Comparison of ENCODE assay signal across 8 cellular contexts in the genomic region with DNA sequence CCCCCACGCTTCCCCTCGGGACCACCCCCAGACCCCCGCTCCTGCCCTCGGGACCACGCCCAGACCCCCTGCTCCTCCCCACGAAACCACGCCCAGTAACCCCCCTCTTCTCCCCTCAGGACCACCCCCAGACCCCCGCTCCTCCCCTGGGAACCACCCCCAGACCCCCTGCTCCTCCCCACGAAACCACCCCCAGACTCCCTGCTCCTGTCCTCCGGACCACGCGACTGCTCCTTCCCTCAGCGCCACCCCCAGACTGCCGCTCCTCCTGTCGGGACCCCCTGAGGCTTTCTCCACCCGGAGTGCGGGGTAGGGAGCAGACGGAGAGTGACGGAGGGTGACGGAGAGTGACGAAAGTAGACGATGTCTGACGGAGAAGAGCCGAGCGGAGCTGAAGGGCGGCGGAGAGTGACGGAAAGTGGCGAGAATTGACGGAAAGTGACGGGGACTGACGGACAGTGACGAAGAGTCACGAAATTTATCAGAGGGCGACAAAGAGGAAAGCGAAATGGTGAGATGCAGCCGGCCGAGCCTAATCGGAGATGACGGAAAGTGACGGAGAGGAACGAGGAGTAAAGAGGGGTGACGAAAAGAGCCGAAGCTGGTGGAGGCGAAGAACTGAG.
A peak's percentile ranks its signal among the peaks of the same experiment; 100 is the strongest.
DNase-seq lines count a peak whose midpoint lies in the region; ATAC-seq, FAIRE-seq and TF ChIP-seq lines count a peak whose summit lies in the region.
"Not testable (repeated sequence)": the region's sequence is repeated elsewhere in the genome, so short reads cannot be mapped to it uniquely, and the experiment has no call there.

No MANE protein-coding gene starts in this region.

- H2AK5ac ChIP-seq in mesenchymal stem cell (ENCODE audit: low read length, severe bottlenecking), result not testable (repeated sequence)

- intact Hi-C loops in heart right ventricle (cut with DNase I), result not testable (repeated sequence)

- not testable (repeated sequence) for H2BK5ac ChIP-seq in mesenchymal stem cell (ENCODE audit: low read depth, low read length, poor library complexity, severe bottlenecking)

- not testable (repeated sequence) for H3K27me3 Mint-ChIP-seq in T-helper 2 cell treated with Interferon-gamma antibody and Interleukin-4, amounts not matched to agents 5 μg/mL and 100 μg/mL, for 36 hours (ENCODE audit: low read depth); chondrocyte (ENCODE audit: low read depth); osteocyte (ENCODE audit: unreplicated experiment)

- not testable (repeated sequence) for H3K4me3 Mint-ChIP-seq in T-helper 2 cell treated with Interferon-gamma antibody and Interleukin-4, amounts not matched to agents 5 μg/mL and 100 μg/mL, for 36 hours
- H3K4me3 Mint-ChIP-seq in chondrocyte (ENCODE audit: unreplicated experiment) (peak overlapping the region; percentile 68), osteocyte (ENCODE audit: unreplicated experiment) (peak overlapping the region; percentile 58)

- not testable (repeated sequence) for H3K4me1 Mint-ChIP-seq in T-helper 2 cell treated with Interferon-gamma antibody and Interleukin-4, amounts not matched to agents 5 μg/mL and 100 μg/mL, for 36 hours (ENCODE audit: low read depth); chondrocyte (ENCODE audit: low read depth); osteocyte (ENCODE audit: unreplicated experiment)

- not testable (repeated sequence) for H3K9ac ChIP-seq in mesenchymal stem cell (ENCODE audit: low read length)

- not testable (repeated sequence) for H3K14ac ChIP-seq in mesenchymal stem cell (ENCODE audit: low read length in 2 of 2)

- peak overlapping the region; percentile 39 for H3K4me2 ChIP-seq in mesenchymal stem cell (ENCODE audit: low read length, poor library complexity, severe bottlenecking)

- H2BK12ac ChIP-seq in mesenchymal stem cell (ENCODE audit: low read length in 2 of 2), result not testable (repeated sequence)

- not testable (repeated sequence) for H2AFZ ChIP-seq in mesenchymal stem cell (ENCODE audit: low read depth, low read length)

- peak; percentile 96 for FAIRE-seq in A204.1 (lab: Jason Lieb, UNC)

- not testable (repeated sequence) for H3K4me3 ChIP-seq in heart right ventricle; mesenchymal stem cell (ENCODE audit: insufficient read depth in 1 of 2, low read depth in 1 of 2, low read length in 2 of 2)

- not testable (repeated sequence) for H3K27me3 ChIP-seq in heart right ventricle; mesenchymal stem cell (ENCODE audit: control insufficient read depth in 1 of 2, insufficient read depth in 1 of 2, low read length in 2 of 2)

- H3K36me3 Mint-ChIP-seq in T-helper 2 cell treated with Interferon-gamma antibody and Interleukin-4, amounts not matched to agents 5 μg/mL and 100 μg/mL, for 36 hours (ENCODE audit: low read depth); chondrocyte (ENCODE audit: low read depth); osteocyte (ENCODE audit: unreplicated experiment): not testable (repeated sequence)

- H3K79me1 ChIP-seq in mesenchymal stem cell (replicated peaks; ENCODE audit: low read length, poor library complexity, severe bottlenecking), result not testable (repeated sequence)

- H3K18ac ChIP-seq in mesenchymal stem cell (ENCODE audit: low read depth in 1 of 2, low read length in 2 of 2), result not testable (repeated sequence)

- not testable (repeated sequence) for H3K9me3 Mint-ChIP-seq in T-helper 2 cell treated with Interferon-gamma antibody and Interleukin-4, amounts not matched to agents 5 μg/mL and 100 μg/mL, for 36 hours; chondrocyte (ENCODE audit: low read depth); osteocyte (ENCODE audit: unreplicated experiment)

- H2BK120ac ChIP-seq in mesenchymal stem cell (ENCODE audit: low read depth, low read length), result not testable (repeated sequence)

- H4K8ac ChIP-seq in mesenchymal stem cell (ENCODE audit: low read length), result not testable (repeated sequence)

- not testable (repeated sequence) for H3K36me3 ChIP-seq in heart right ventricle; mesenchymal stem cell (ENCODE audit: control insufficient read depth in 1 of 2, insufficient read depth in 2 of 2, low read depth in 1 of 2, low read length in 2 of 2)

- H4K91ac ChIP-seq in mesenchymal stem cell (ENCODE audit: low read length), result not testable (repeated sequence)

- not testable (repeated sequence) for H3K4ac ChIP-seq in mesenchymal stem cell (ENCODE audit: low read depth in 1 of 2, low read length in 2 of 2)

- peak overlapping the region; percentile 41 for H3K27ac Mint-ChIP-seq in T-helper 2 cell treated with Interferon-gamma antibody and Interleukin-4, amounts not matched to agents 5 μg/mL and 100 μg/mL, for 36 hours
- peak overlapping the region; percentile 75 for H3K27ac Mint-ChIP-seq in chondrocyte (ENCODE audit: unreplicated experiment)
- H3K27ac Mint-ChIP-seq in osteocyte (ENCODE audit: unreplicated experiment), result not testable (repeated sequence)

- not testable (repeated sequence) for DNase-seq in T-helper 2 cell treated with Interferon-gamma antibody and Interleukin-4, amounts not matched to agents 5 μg/mL and 100 μg/mL, for 36 hours (ENCODE audit: low spot score); chondrocyte (ENCODE audit: low spot score); heart right ventricle
- DNase-seq in mesenchymal stem cell (peak; percentile 6), osteocyte (ENCODE audit: extremely low spot score, unreplicated experiment) (peak; percentile 81)

- not testable (repeated sequence) for H3K27ac ChIP-seq in heart right ventricle; mesenchymal stem cell (ENCODE audit: low read length, poor library complexity, severe bottlenecking)

- ATAC-seq in GM21576 (IDR thresholded peaks at IDR 0.05; ENCODE audit: unreplicated experiment) (peak; percentile 75), HG03108 (IDR thresholded peaks at IDR 0.05; ENCODE audit: unreplicated experiment) (peak; percentile 59), heart right ventricle (peak in 5 of 8 donors; percentile 11 to 73 (median 28))

- not testable (repeated sequence) for H3K4me1 ChIP-seq in heart right ventricle; mesenchymal stem cell (ENCODE audit: control insufficient read depth, insufficient read depth, low read depth, low read length)

- 81% methylated on average over 17 of the region's 45 CpGs; no CpG with 5 or more reads in 1 of the 2 donors for WGBS in heart right ventricle, 2 donors
- WGBS in mesenchymal stem cell, result no CpG with 5 or more reads among the region's 45 CpGs

- not testable (repeated sequence) for H2BK15ac ChIP-seq in mesenchymal stem cell (ENCODE audit: low read depth, poor library complexity, severe bottlenecking)

- not testable (repeated sequence) for H3K9me3 ChIP-seq in heart right ventricle; mesenchymal stem cell (ENCODE audit: control insufficient read depth, low read length)

- H3K23ac ChIP-seq in mesenchymal stem cell (ENCODE audit: low read length in 2 of 2), result not testable (repeated sequence)

- TF ChIP-seq CTCF in chondrocyte (IDR thresholded peaks at IDR 0.05); heart right ventricle (IDR thresholded peaks at IDR 0.05); osteocyte (IDR thresholded peaks at IDR 0.05): not testable (repeated sequence)
